Comparison of ENCODE assay signal across 27 cellular contexts in genomic region chr10:125802739-125803138, GRCh38. TPM values are rescaled to one million over a fixed set of nuclear protein-coding genes. Genes with fewer than 3 reads are reported as not detected.
DNase-seq lines count a peak whose midpoint lies in the region; ATAC-seq and TF ChIP-seq lines count a peak whose summit lies in the region.
"Had no signal": no experiment of that assay in that cellular context is flagged by ENCODE, and none has a peak within 500 bp of the region (broad histone marks: within the 10 kb centered on the region; RNA-seq: fewer than 3 reads in every experiment).

No MANE protein-coding gene starts in this region.

- H3K27me3 Mint-ChIP-seq in activated CD8-positive, alpha-beta T cell treated with anti-CD3 and anti-CD28 coated beads for 36 hours: no peaks in the 10 kb centered on the region
- no peaks in the 10 kb centered on the region for H3K27me3 Mint-ChIP-seq in activated CD8-positive, alpha-beta T cell treated with anti-CD3 and anti-CD28 coated beads, Interleukin-2, amount 10 ng/mL, durations not matched to agents 7 days and 5 days (ENCODE audit: low read depth)
- H3K27me3 Mint-ChIP-seq in CD4-positive, alpha-beta T cell: no peaks in the 10 kb centered on the region

- no peak overlapping the region for H3K4me2 ChIP-seq in PC-9

- BruUV-seq in PC-9 (replicated peaks; lab: Mats Ljungman, UMichigan): no TSS peak

- H3K9me3 ChIP-seq in PC-9 (ENCODE audit: insufficient read depth, low read depth): no peaks in the 10 kb centered on the region
- no peaks in the 10 kb centered on the region for H3K9me3 ChIP-seq in CD4-positive, alpha-beta T cell (ENCODE audit: control insufficient read depth, low read length)
- H3K9me3 ChIP-seq: MG63, SJCRH30 had no signal

- peaks cover 2% of the 10 kb centered on the region for H3K36me3 Mint-ChIP-seq in activated CD8-positive, alpha-beta T cell treated with anti-CD3 and anti-CD28 coated beads for 36 hours (ENCODE audit: low read depth)
- H3K36me3 Mint-ChIP-seq in activated CD8-positive, alpha-beta T cell treated with anti-CD3 and anti-CD28 coated beads, Interleukin-2, amount 10 ng/mL, durations not matched to agents 7 days and 5 days (ENCODE audit: low read depth): peaks cover 16% of the 10 kb centered on the region
- peaks cover 15% of the 10 kb centered on the region for H3K36me3 Mint-ChIP-seq in stimulated activated effector memory CD8-positive, alpha-beta T cell treated with anti-CD3 and anti-CD28 coated beads, Interleukin-12 subunit alpha, Interleukin-12 subunit beta, amount 100 ng/mL, for 72 hours
- H3K36me3 Mint-ChIP-seq in CD4-positive, alpha-beta T cell (ENCODE audit: low read depth): peaks cover 74% of the 10 kb centered on the region

- H3K27me3 ChIP-seq in PC-9 (ENCODE audit: insufficient read depth, low read depth): no peaks in the 10 kb centered on the region
- H3K27me3 ChIP-seq in CD4-positive, alpha-beta T cell (ENCODE audit: control insufficient read depth, insufficient read depth, low read length): no peaks in the 10 kb centered on the region
- H3K27me3 ChIP-seq: MG63, SJCRH30 had no signal

- no peaks in the 10 kb centered on the region for H3K36me3 ChIP-seq in PC-9 (ENCODE audit: low read depth)
- H3K36me3 ChIP-seq: SJCRH30 had no signal

- intact Hi-C loops in activated CD8-positive, alpha-beta T cell treated with anti-CD3 and anti-CD28 coated beads for 36 hours (cut with micrococcal nuclease): no loop called here
- intact Hi-C loops in PC-9 (cut with micrococcal nuclease; ENCODE audit: unreplicated experiment): no loop called here
- intact Hi-C loops in CD4-positive, alpha-beta T cell (cut with DNase I, micrococcal nuclease): no loop called here

- H4K20me1 ChIP-seq in PC-9 (ENCODE audit: insufficient read depth): no peaks in the 10 kb centered on the region

- H3K4me3 ChIP-seq in epithelial cell of esophagus (ENCODE audit: low read length) (no peak overlapping the region), PC-9 (no peak overlapping the region)
- H3K4me3 ChIP-seq: MG63, SJCRH30 had no signal

- no peak for ATAC-seq in activated CD8-positive, alpha-beta T cell treated with anti-CD3 and anti-CD28 coated beads for 36 hours
- ATAC-seq in activated CD8-positive, alpha-beta T cell treated with anti-CD3 and anti-CD28 coated beads, Interleukin-2, amount 10 ng/mL, durations not matched to agents 7 days and 5 days: no peak
- peak; percentile 21 for ATAC-seq in stimulated activated effector memory CD8-positive, alpha-beta T cell treated with anti-CD3 and anti-CD28 coated beads, Interleukin-12 subunit alpha, Interleukin-12 subunit beta, amount 100 ng/mL, for 72 hours
- ATAC-seq in CD4-positive, alpha-beta T cell (ENCODE audit: poor library complexity): no peak
- ATAC-seq: Panc1 had no signal

- H3K4me1 Mint-ChIP-seq in activated CD8-positive, alpha-beta T cell treated with anti-CD3 and anti-CD28 coated beads for 36 hours (ENCODE audit: low read depth): peaks cover 4% of the 10 kb centered on the region
- H3K4me1 Mint-ChIP-seq in activated CD8-positive, alpha-beta T cell treated with anti-CD3 and anti-CD28 coated beads, Interleukin-2, amount 10 ng/mL, durations not matched to agents 7 days and 5 days (ENCODE audit: low read depth): peaks cover 6% of the 10 kb centered on the region
- peaks cover 5% of the 10 kb centered on the region for H3K4me1 Mint-ChIP-seq in stimulated activated effector memory CD8-positive, alpha-beta T cell treated with anti-CD3 and anti-CD28 coated beads, Interleukin-12 subunit alpha, Interleukin-12 subunit beta, amount 100 ng/mL, for 72 hours
- no peaks in the 10 kb centered on the region for H3K4me1 Mint-ChIP-seq in CD4-positive, alpha-beta T cell (ENCODE audit: low read depth)

- CTCF ChIA-PET in activated CD8-positive, alpha-beta T cell treated with anti-CD3 and anti-CD28 coated beads for 36 hours (lab: Charles Lee): no interaction called here
- CTCF ChIA-PET in activated CD8-positive, alpha-beta T cell treated with anti-CD3 and anti-CD28 coated beads, Interleukin-2, amount 10 ng/mL, durations not matched to agents 7 days and 5 days (lab: Charles Lee): interaction anchor here (1.2 kb wide), 1 partner anchor 13 kb away, joined by 3 read pairs; no protein-coding TSS in a partner anchor
- CTCF ChIA-PET in PC-9 (lab: Charles Lee): no interaction called here
- CTCF ChIA-PET in CD4-positive, alpha-beta T cell (lab: Charles Lee): no interaction called here

- DNase-seq in activated CD8-positive, alpha-beta T cell treated with anti-CD3 and anti-CD28 coated beads for 36 hours: no peak
- DNase-seq in activated CD8-positive, alpha-beta T cell treated with anti-CD3 and anti-CD28 coated beads, Interleukin-2, amount 10 ng/mL, durations not matched to agents 7 days and 5 days: no peak
- DNase-seq in ELR (ENCODE audit: low read depth): peak; percentile 28
- DNase-seq in epithelial cell of esophagus (ENCODE audit: low read depth): peak; percentile 19
- no peak for DNase-seq in stimulated activated effector memory CD8-positive, alpha-beta T cell treated with anti-CD3 and anti-CD28 coated beads, Interleukin-12 subunit alpha, Interleukin-12 subunit beta, amount 100 ng/mL, for 72 hours (ENCODE audit: low spot score in 2 of 2)
- no peak for DNase-seq in PC-9
- DNase-seq in NCI-H524 treated with DMSO at 0.1 percent for 48 hours (lab: John Stamatoyannopoulos, UW): no peak
- DNase-seq in CD4-positive, alpha-beta T cell: no peak
- DNase-seq: ACHN; C1 segment of cervical spinal cord; Calu3; CD8-positive, alpha-beta memory T cell; H9; HFFc6; MG63; NCI-H1048; NCI-H1417 treated with DMSO at 0.1 percent for 48 hours; NCI-H187 treated with DMSO at 0.1 percent for 48 hours; NCI-H2107; NCI-H2227 treated with DMSO at 0.1 percent for 48 hours; NCI-H510A; NCI-H748 treated with DMSO at 0.1 percent for 48 hours; NK-92 treated with Interleukin-12 subunit alpha and Interleukin-12 subunit beta, amount 100 ng/mL, for 24 hours; SJCRH30 had no signal

- peak overlapping the region; percentile 49 for H3K27ac Mint-ChIP-seq in activated CD8-positive, alpha-beta T cell treated with anti-CD3 and anti-CD28 coated beads for 36 hours
- H3K27ac Mint-ChIP-seq in activated CD8-positive, alpha-beta T cell treated with anti-CD3 and anti-CD28 coated beads, Interleukin-2, amount 10 ng/mL, durations not matched to agents 7 days and 5 days: no peak overlapping the region
- peak overlapping the region; percentile 32 for H3K27ac Mint-ChIP-seq in stimulated activated effector memory CD8-positive, alpha-beta T cell treated with anti-CD3 and anti-CD28 coated beads, Interleukin-12 subunit alpha, Interleukin-12 subunit beta, amount 100 ng/mL, for 72 hours
- H3K27ac Mint-ChIP-seq in CD4-positive, alpha-beta T cell: no peak overlapping the region
- H3K27ac Mint-ChIP-seq: HFFc6 had no signal

- no peak overlapping the region for H3K4me3 Mint-ChIP-seq in activated CD8-positive, alpha-beta T cell treated with anti-CD3 and anti-CD28 coated beads for 36 hours
- no peak overlapping the region for H3K4me3 Mint-ChIP-seq in activated CD8-positive, alpha-beta T cell treated with anti-CD3 and anti-CD28 coated beads, Interleukin-2, amount 10 ng/mL, durations not matched to agents 7 days and 5 days
- H3K4me3 Mint-ChIP-seq in stimulated activated effector memory CD8-positive, alpha-beta T cell treated with anti-CD3 and anti-CD28 coated beads, Interleukin-12 subunit alpha, Interleukin-12 subunit beta, amount 100 ng/mL, for 72 hours: no peak overlapping the region
- H3K4me3 Mint-ChIP-seq in CD4-positive, alpha-beta T cell: no peak overlapping the region
- H3K4me3 Mint-ChIP-seq: CD8-positive, alpha-beta memory T cell; H9; HFFc6 had no signal

- no peak overlapping the region for H2AFZ ChIP-seq in PC-9

- TF ChIP-seq CTCF in activated CD8-positive, alpha-beta T cell treated with anti-CD3 and anti-CD28 coated beads for 36 hours (IDR thresholded peaks at IDR 0.05): no peak
- no peak for TF ChIP-seq CTCF in epithelial cell of esophagus (IDR thresholded peaks at IDR 0.05; ENCODE audit: insufficient read depth, low read depth, low read length, missing control alignments)
- no peak for TF ChIP-seq CTCF in PC-9 (conservative IDR thresholded peaks at IDR 0.05)
- TF ChIP-seq CTCF in CD4-positive, alpha-beta T cell (IDR thresholded peaks at IDR 0.05): no peak

- H3K4me1 ChIP-seq in PC-9 (replicated peaks; ENCODE audit: insufficient read depth): no peaks in the 10 kb centered on the region
- H3K4me1 ChIP-seq: SJCRH30 had no signal

- no peaks in the 10 kb centered on the region for H3K9me2 ChIP-seq in PC-9 (ENCODE audit: insufficient read depth)

- no peak overlapping the region for H3K27ac ChIP-seq in PC-9
- no peak overlapping the region for H3K27ac ChIP-seq in CD4-positive, alpha-beta T cell (ENCODE audit: low read depth, low read length)
- H3K27ac ChIP-seq: 22Rv1, SJCRH30 had no signal

- POLR2A ChIA-PET in activated CD8-positive, alpha-beta T cell treated with anti-CD3 and anti-CD28 coated beads for 36 hours (lab: Charles Lee): interaction anchor here (1.5 kb wide), 1 partner anchor 15 kb away, joined by 3 read pairs; no protein-coding TSS in a partner anchor
- POLR2A ChIA-PET in activated CD8-positive, alpha-beta T cell treated with anti-CD3 and anti-CD28 coated beads, Interleukin-2, amount 10 ng/mL, durations not matched to agents 7 days and 5 days (lab: Charles Lee): no interaction called here
- POLR2A ChIA-PET in PC-9 (lab: Charles Lee; ENCODE audit: unreplicated experiment): no interaction called here
- POLR2A ChIA-PET in CD4-positive, alpha-beta T cell (lab: Charles Lee): no interaction called here

- H3F3A ChIP-seq in PC-9 (ENCODE audit: insufficient read depth, low read depth): no peaks in the 10 kb centered on the region

- H3K79me2 ChIP-seq in PC-9 (ENCODE audit: low read depth): no peaks in the 10 kb centered on the region

- no peaks in the 10 kb centered on the region for H3K9me3 Mint-ChIP-seq in activated CD8-positive, alpha-beta T cell treated with anti-CD3 and anti-CD28 coated beads for 36 hours
- H3K9me3 Mint-ChIP-seq in activated CD8-positive, alpha-beta T cell treated with anti-CD3 and anti-CD28 coated beads, Interleukin-2, amount 10 ng/mL, durations not matched to agents 7 days and 5 days (ENCODE audit: insufficient read depth): no peaks in the 10 kb centered on the region
- H3K9me3 Mint-ChIP-seq in stimulated activated effector memory CD8-positive, alpha-beta T cell treated with anti-CD3 and anti-CD28 coated beads, Interleukin-12 subunit alpha, Interleukin-12 subunit beta, amount 100 ng/mL, for 72 hours: no peaks in the 10 kb centered on the region
- H3K9me3 Mint-ChIP-seq in CD4-positive, alpha-beta T cell: no peaks in the 10 kb centered on the region
- H3K9me3 Mint-ChIP-seq: CD8-positive, alpha-beta memory T cell; H9; HFFc6 had no signal

RNA-seq across cellular contexts. Expression of gene UROS, which starts 20.3 kb away (rescaled TPM):
- total RNA-seq in activated CD8-positive, alpha-beta T cell treated with anti-CD3 and anti-CD28 coated beads for 36 hours: 10 to 100 TPM; 30.9 to 35.4 TPM
- 10 to 100 TPM; 42.3 to 45.7 TPM for total RNA-seq in activated CD8-positive, alpha-beta T cell treated with anti-CD3 and anti-CD28 coated beads, Interleukin-2, amount 10 ng/mL, durations not matched to agents 7 days and 5 days
- total RNA-seq in PC-9 (2021): 35.1 and 40.1 TPM in 2 replicates
- 10 to 100 TPM; 18.2 to 18.6 TPM for total RNA-seq in CD4-positive, alpha-beta T cell

RNA-seq across cellular contexts. Expression of gene BCCIP, which starts 20.6 kb away (rescaled TPM):
- total RNA-seq in activated CD8-positive, alpha-beta T cell treated with anti-CD3 and anti-CD28 coated beads for 36 hours: 100 to 1,000 TPM; 113 to 117 TPM
- total RNA-seq in activated CD8-positive, alpha-beta T cell treated with anti-CD3 and anti-CD28 coated beads, Interleukin-2, amount 10 ng/mL, durations not matched to agents 7 days and 5 days: 10 to 100 TPM; 59.8 to 66.0 TPM
- 35.2 and 46.0 TPM in 2 replicates for total RNA-seq in PC-9 (2021)
- total RNA-seq in CD4-positive, alpha-beta T cell: 10 to 100 TPM; 31.2 to 32.7 TPM

RNA-seq across cellular contexts. Expression of gene MMP21, which starts 27.1 kb away (rescaled TPM):
- total RNA-seq in activated CD8-positive, alpha-beta T cell treated with anti-CD3 and anti-CD28 coated beads for 36 hours: not detected
- total RNA-seq in activated CD8-positive, alpha-beta T cell treated with anti-CD3 and anti-CD28 coated beads, Interleukin-2, amount 10 ng/mL, durations not matched to agents 7 days and 5 days: not detected
- not detected in 2 replicates for total RNA-seq in PC-9 (2021)
- under 1 TPM; 0.16 to 0.34 TPM for total RNA-seq in CD4-positive, alpha-beta T cell
- total RNA-seq: H9, HFFc6, LHCN-M2, SJCRH30 had no signal

Comparison
In these comparisons a context has a peak if more than half of its experiments do, and no peak if none do; other contexts are left out.
1. H3K27ac Mint-ChIP-seq: peak in activated CD8-positive, alpha-beta T cell treated with anti-CD3 and anti-CD28 coated beads for 36 hours (single experiment) and stimulated activated effector memory CD8-positive, alpha-beta T cell treated with anti-CD3 and anti-CD28 coated beads, Interleukin-12 subunit alpha, Interleukin-12 subunit beta, amount 100 ng/mL, for 72 hours (single experiment); none in activated CD8-positive, alpha-beta T cell treated with anti-CD3 and anti-CD28 coated beads, Interleukin-2, amount 10 ng/mL, durations not matched to agents 7 days and 5 days (single experiment) and CD4-positive, alpha-beta T cell (single experiment).
2. DNase-seq: peak in ELR (single experiment) and epithelial cell of esophagus (single experiment); none in activated CD8-positive, alpha-beta T cell treated with anti-CD3 and anti-CD28 coated beads for 36 hours (single experiment), activated CD8-positive, alpha-beta T cell treated with anti-CD3 and anti-CD28 coated beads, Interleukin-2, amount 10 ng/mL, durations not matched to agents 7 days and 5 days (single experiment), stimulated activated effector memory CD8-positive, alpha-beta T cell treated with anti-CD3 and anti-CD28 coated beads, Interleukin-12 subunit alpha, Interleukin-12 subunit beta, amount 100 ng/mL, for 72 hours (0 of 2), PC-9 (0 of 2), NCI-H524 treated with DMSO at 0.1 percent for 48 hours (single experiment) and CD4-positive, alpha-beta T cell (0 of 10).